ENCODE assay signal across 24 cellular contexts in genomic region chr6:125312478-125312877, GRCh38. TPM values are rescaled to one million over a fixed set of nuclear protein-coding genes. Genes with fewer than 3 reads are reported as not detected.
A peak's percentile ranks its signal among the peaks of the same experiment; 100 is the strongest.
DNase-seq lines count a peak whose midpoint lies in the region; ATAC-seq, FAIRE-seq and TF ChIP-seq lines count a peak whose summit lies in the region.
"Had no signal": no experiment of that assay in that cellular context is flagged by ENCODE, and none has a peak within 500 bp of the region (broad histone marks: within the 10 kb centered on the region; RNA-seq: fewer than 3 reads in every experiment).

No MANE protein-coding gene starts in this region.

- intact Hi-C loops in Right ventricle myocardium inferior (cut with DNase I) (loop anchor here (5.0 kb wide), 1 partner anchor 440 kb away; no protein-coding TSS in a partner anchor), left ventricle myocardium inferior (cut with micrococcal nuclease) (loop anchor here (5.0 kb wide), 2 partner anchors 440 to 455 kb away; no protein-coding TSS in a partner anchor)
- intact Hi-C loops in CD8-positive, alpha-beta T cell (cut with DNase I, micrococcal nuclease) = loop anchor here in 1 of 2 experiments (10.0 kb wide), 1 partner anchor 1812 kb away; no protein-coding TSS in a partner anchor

- no peak overlapping the region for H2AFZ ChIP-seq in H1 (ENCODE audit: low read length)
- H2AFZ ChIP-seq: GM23248 had no signal

- H3K23ac ChIP-seq in H1 (ENCODE audit: insufficient read length) = no peak overlapping the region

- H2BK15ac ChIP-seq in H1 (ENCODE audit: low read length) = no peak overlapping the region

- TF ChIP-seq CTCF in left ventricle myocardium inferior (IDR thresholded peaks at IDR 0.05; ENCODE audit: borderline replicate concordance) (no peak), H1 (IDR thresholded peaks at IDR 0.05; ENCODE audit: control extremely low read depth in 1 of 3, insufficient read depth in 1 of 3, low read depth in 1 of 3, low read length in 3 of 3) (no peak), endodermal cell (conservative IDR thresholded peaks at IDR 0.05) (no peak)
- TF ChIP-seq CTCF in CD8-positive, alpha-beta T cell (IDR thresholded peaks at IDR 0.05) = no peak

- H2BK12ac ChIP-seq in H1 (ENCODE audit: low read depth, low read length) = no peak overlapping the region

- H3K18ac ChIP-seq in H1 (ENCODE audit: extremely low read depth, low read length) = no peak overlapping the region

- no peak overlapping the region for H4K8ac ChIP-seq in H1 (ENCODE audit: extremely low read depth, insufficient read depth, low read length)

- H3K27ac Mint-ChIP-seq in CD8-positive, alpha-beta T cell = no peak overlapping the region
- no peak overlapping the region for H3K27ac Mint-ChIP-seq in endodermal cell

- no peak overlapping the region for H2AK5ac ChIP-seq in H1 (ENCODE audit: low read depth, low read length)

- no peak for TF ChIP-seq POLR2A in H1 (IDR thresholded peaks at IDR 0.05; ENCODE audit: control extremely low read depth in 1 of 2, low read depth in 2 of 2, low read length in 2 of 2)

- H3K27me3 ChIP-seq in left ventricle myocardium inferior (ENCODE audit: low read depth) (no peaks in the 10 kb centered on the region), H1 (replicated peaks in 1 of 4; ENCODE audit: control insufficient read depth in 3 of 4, extremely low read depth in 1 of 4, insufficient read depth in 3 of 4, low read length in 3 of 4) (no peaks in the 10 kb centered on the region), endodermal cell (ENCODE audit: control insufficient read depth, insufficient read depth, low read length, poor library complexity, severe bottlenecking) (peaks cover 15% of the 10 kb centered on the region)
- no peaks in the 10 kb centered on the region for H3K27me3 ChIP-seq in CD8-positive, alpha-beta T cell (ENCODE audit: insufficient read depth, low read length)

- H3K27me3 Mint-ChIP-seq in CD8-positive, alpha-beta T cell (ENCODE audit: low read depth) = peaks cover 20% of the 10 kb centered on the region
- peaks cover 14% of the 10 kb centered on the region for H3K27me3 Mint-ChIP-seq in endodermal cell (ENCODE audit: insufficient read depth)

- DNase-seq in Right ventricle myocardium inferior (ENCODE audit: missing footprints) (no peak), left ventricle myocardium inferior (no peak), M059J (ENCODE audit: low read depth) (peak; percentile 24), H1 (ENCODE audit: low read depth in 1 of 2, low spot score in 2 of 2) (no peak), renal cortical epithelial cell (ENCODE audit: low read depth) (peak; percentile 65), NCI-H1105 treated with DMSO at 0.1 percent for 48 hours (lab: John Stamatoyannopoulos, UW) (no peak), endodermal cell (no peak)
- no peak for DNase-seq in CD8-positive, alpha-beta T cell
- DNase-seq: DMS79, GM23248, KG1, MV-4-11, NCI-H1694 treated with DMSO at 0.1 percent for 48 hours, NCI-H2081 treated with DMSO at 0.1 percent for 48 hours, NCI-H345, NCI-H524 treated with DMSO at 0.1 percent for 48 hours, NCI-H82, OCI-M1, SHP77, SW 1271 had no signal

- H3K56ac ChIP-seq in H1 (replicated peaks; ENCODE audit: insufficient read length, low read depth, low read length) = no peak overlapping the region

- H3K9me3 Mint-ChIP-seq in CD8-positive, alpha-beta T cell = no peaks in the 10 kb centered on the region
- H3K9me3 Mint-ChIP-seq in endodermal cell = no peaks in the 10 kb centered on the region

- H3K4me3 ChIP-seq in left ventricle myocardium inferior = no peak overlapping the region
- no peak overlapping the region for H3K4me3 ChIP-seq in H1 (ENCODE audit: extremely low read depth in 1 of 4, insufficient read depth in 2 of 4, low read depth in 3 of 4, low read length in 4 of 4)
- H3K4me3 ChIP-seq in CD8-positive, alpha-beta T cell (ENCODE audit: low read depth, low read length) = no peak overlapping the region
- no peak overlapping the region for H3K4me3 ChIP-seq in endodermal cell (ENCODE audit: low read length)
- H3K4me3 ChIP-seq: GM23248, HAP-1, SK-N-MC had no signal

- H3K4me2 ChIP-seq in H1 (ENCODE audit: insufficient read depth in 1 of 2, low read depth in 2 of 2, low read length in 2 of 2) = no peak overlapping the region

- no peak overlapping the region for H4K5ac ChIP-seq in H1 (ENCODE audit: insufficient read length, low read depth, low read length)

- no peak overlapping the region for H2BK120ac ChIP-seq in H1 (replicated peaks; ENCODE audit: low read depth, low read length)

- H3K4me1 Mint-ChIP-seq in CD8-positive, alpha-beta T cell (ENCODE audit: low read depth) = peaks cover 2% of the 10 kb centered on the region
- H3K4me1 Mint-ChIP-seq in endodermal cell = peaks cover 2% of the 10 kb centered on the region

- H3K9me3 ChIP-seq in left ventricle myocardium inferior (replicated peaks) (no peaks in the 10 kb centered on the region), H1 (ENCODE audit: insufficient read depth in 2 of 2, low read depth in 1 of 2, low read length in 1 of 2) (no peaks in the 10 kb centered on the region), endodermal cell (ENCODE audit: control insufficient read depth, low read length) (no peaks in the 10 kb centered on the region)
- H3K9me3 ChIP-seq in CD8-positive, alpha-beta T cell (ENCODE audit: low read length) = no peaks in the 10 kb centered on the region
- H3K9me3 ChIP-seq: HAP-1 had no signal

- H4K91ac ChIP-seq in H1 (replicated peaks; ENCODE audit: insufficient read length, low read length) = no peak overlapping the region

- WGBS in H1 (ENCODE audit: extremely low coverage in 1 of 2, insufficient coverage in 1 of 2, insufficient read length in 1 of 2, insufficient replicate concordance in 2 of 2, low coverage in 1 of 2, low lambda C conversion rate in 2 of 2, missing lambda C conversion rate in 1 of 2), 2 experiments = 84% methylated on average over 2 of the region's 2 CpGs; no CpG with 5 or more reads in 1 of the 2 experiments
- WGBS in endodermal cell (ENCODE audit: insufficient coverage in 1 of 2, insufficient read length in 1 of 2), 2 experiments = 87 to 100% methylated on average over 2 of the region's 2 CpGs

- H3K4me3 Mint-ChIP-seq in CD8-positive, alpha-beta T cell = no peak overlapping the region
- no peak overlapping the region for H3K4me3 Mint-ChIP-seq in endodermal cell

- H3K36me3 ChIP-seq in left ventricle myocardium inferior (no peaks in the 10 kb centered on the region), H1 (ENCODE audit: control insufficient read depth in 2 of 4, insufficient read depth in 4 of 4, low read length in 3 of 4) (no peaks in the 10 kb centered on the region), endodermal cell (ENCODE audit: control insufficient read depth, insufficient read depth, low read length) (no peaks in the 10 kb centered on the region)
- no peaks in the 10 kb centered on the region for H3K36me3 ChIP-seq in CD8-positive, alpha-beta T cell (ENCODE audit: insufficient read depth, low read length)
- H3K36me3 ChIP-seq: HAP-1 had no signal

- no peak for FAIRE-seq in H1 (lab: Jason Lieb, UNC)
- FAIRE-seq: RCC 7860 had no signal

- H3K79me2 ChIP-seq in H1 (ENCODE audit: control insufficient read depth in 1 of 2, insufficient read depth in 2 of 2, low read length in 2 of 2) = no peaks in the 10 kb centered on the region

- POLR2A ChIA-PET in H1 (lab: Charles Lee; ENCODE audit: partially characterized antibody) = interaction anchor here (1.2 kb wide), 2 partner anchors 376 to 478 kb away, joined by 3 read pairs; no protein-coding TSS in a partner anchor
- POLR2A ChIA-PET in CD8-positive, alpha-beta T cell (lab: Charles Lee) = no interaction called here

- H4K20me1 ChIP-seq in H1 (replicated peaks in 1 of 2; ENCODE audit: control insufficient read depth in 1 of 2, insufficient read depth in 2 of 2, low read length in 2 of 2) = no peaks in the 10 kb centered on the region

- H3K23me2 ChIP-seq in H1 (ENCODE audit: low read depth, low read length) = no peaks in the 10 kb centered on the region

- no peak overlapping the region for H3K4ac ChIP-seq in H1 (replicated peaks; ENCODE audit: insufficient read length, low read depth, low read length)

- no peak overlapping the region for H3K14ac ChIP-seq in H1 (ENCODE audit: insufficient read length)

- H3K4me1 ChIP-seq in left ventricle myocardium inferior (peaks cover 19% of the 10 kb centered on the region), H1 (replicated peaks in 1 of 4; ENCODE audit: control insufficient read depth in 3 of 4, insufficient read depth in 4 of 4, low read length in 3 of 4) (peaks cover 0 to 2% (median 0%) of the 10 kb centered on the region in 4 experiments; a peak in 1 of 7 replicates), endodermal cell (ENCODE audit: control insufficient read depth, insufficient read depth, low read length) (peaks cover 2% of the 10 kb centered on the region)
- H3K4me1 ChIP-seq in CD8-positive, alpha-beta T cell (ENCODE audit: insufficient read depth, low read length) = no peaks in the 10 kb centered on the region
- H3K4me1 ChIP-seq: HAP-1 had no signal

- H3K9ac ChIP-seq in H1 (replicated peaks in 1 of 4; ENCODE audit: extremely low read depth in 1 of 4, low read depth in 3 of 4, low read length in 3 of 4) (no peak overlapping the region), endodermal cell (ENCODE audit: extremely low read depth, low read length, poor library complexity, severe bottlenecking) (no peak overlapping the region)
- H3K9ac ChIP-seq: GM23248 had no signal

- peak overlapping the region; percentile 62; the same call in 1 of the 2 replicates for H2BK5ac ChIP-seq in H1 (ENCODE audit: low read depth, low read length)

- no peak overlapping the region for H2BK20ac ChIP-seq in H1 (ENCODE audit: low read length)

- CTCF ChIA-PET in H1 (lab: Charles Lee; ENCODE audit: partially characterized antibody) = interaction anchor here (0.9 to 9.6 kb wide), 31 partner anchors 11 to 664 kb away, joined by 3 to 158 read pairs (median 4); partner anchors contain the start of genes HDDC2, HINT3 and NCOA7
- CTCF ChIA-PET in CD8-positive, alpha-beta T cell (lab: Charles Lee) = interaction anchor here (0.6 to 6.8 kb wide), 14 partner anchors 11 to 662 kb away, joined by 3 to 117 read pairs (median 4); partner anchors contain the start of genes HDDC2 and HINT3

- no peak for TF ChIP-seq RAD21 in H1 (IDR thresholded peaks at IDR 0.05 in 1 of 2, conservative IDR thresholded peaks at IDR 0.05 in 1 of 2; ENCODE audit: low read depth in 2 of 2, low read length in 2 of 2)

- H3K27ac ChIP-seq in left ventricle myocardium inferior (replicated peaks) (no peak overlapping the region), H1 (ENCODE audit: low read depth, low read length) (no peak overlapping the region), endodermal cell (ENCODE audit: low read depth, low read length) (no peak overlapping the region)
- no peak overlapping the region for H3K27ac ChIP-seq in CD8-positive, alpha-beta T cell (ENCODE audit: low read depth, low read length)
- H3K27ac ChIP-seq: C4-2B, GM23248, SK-N-MC had no signal

- no peaks in the 10 kb centered on the region for H3K79me1 ChIP-seq in H1 (ENCODE audit: low read depth, low read length)

- no peak for TF ChIP-seq EP300 in H1 (IDR thresholded peaks at IDR 0.05; ENCODE audit: borderline replicate concordance in 1 of 2, low read depth in 2 of 2, low read length in 2 of 2)

- ATAC-seq in Right ventricle myocardium inferior = peak; percentile 36
- ATAC-seq in CD8-positive, alpha-beta T cell = no peak

- H3K36me3 Mint-ChIP-seq in CD8-positive, alpha-beta T cell = no peaks in the 10 kb centered on the region
- no peaks in the 10 kb centered on the region for H3K36me3 Mint-ChIP-seq in endodermal cell (ENCODE audit: low read depth)

RNA-seq across cellular contexts. Expression of gene HDDC2, which starts 10.7 kb away (rescaled TPM):
- total RNA-seq in Right ventricle myocardium inferior = 91.6 TPM
- 87.9 TPM for total RNA-seq in left ventricle myocardium inferior
- 62.9 and 84.3 TPM in 2 replicates for total RNA-seq in M059J (2014; rRNA removed; shearing (Covaris generic))
- 86.0 and 89.3 TPM in 2 replicates for total RNA-seq in H1 (2021; fragmentation: NEBNext Ultra II Directional; extraction: Animal tissue kit (Norgen Biotek cat#: 25700))
- 96.8 and 129 TPM in 2 replicates for polyA plus RNA-seq in H1 (2011; rRNA removed)
- polyA plus RNA-seq in H1 (2011; cell fraction: cytosol; rRNA removed) = 134 TPM
- 74.7 TPM for polyA plus RNA-seq in H1 (2011; cell fraction: nucleus; rRNA removed)
- polyA plus RNA-seq in H1 (2012, experiment 1 of 2) = 79.5 to 106 TPM (median 103 TPM) in 4 replicates
- polyA plus RNA-seq in H1 (2012, experiment 2 of 2) = 19.2 TPM
- polyA plus RNA-seq in H1 (2013, experiment 1 of 2) = 59.3 TPM
- polyA plus RNA-seq in H1 (2013, experiment 2 of 2) = 63.1 TPM
- polyA minus RNA-seq in H1 (2011; rRNA and poly(A)+ RNA removed) = 45.1 and 57.3 TPM in 2 replicates
- 18.3 TPM for polyA minus RNA-seq in H1 (2011; cell fraction: cytosol; rRNA and poly(A)+ RNA removed)
- polyA minus RNA-seq in H1 (2011; cell fraction: nucleus; rRNA and poly(A)+ RNA removed) = 62.5 TPM
- 62.9 and 70.6 TPM in 2 replicates for total RNA-seq in renal cortical epithelial cell
- total RNA-seq in CD8-positive, alpha-beta T cell = 10 to 100 TPM; 16.2 to 24.9 TPM
- 100 to 1,000 TPM in 1 of 2 donors, 10 to 100 TPM in 1; 76.4 to 108 TPM for total RNA-seq in endodermal cell
- polyA plus RNA-seq in endodermal cell (2013, experiment 1 of 2) = 117 TPM
- 112 TPM for polyA plus RNA-seq in endodermal cell (2013, experiment 2 of 2)

Comparison
In these comparisons a context has a peak if more than half of its experiments do, and no peak if none do; other contexts are left out.
1. DNase-seq: peak in M059J (single experiment) and renal cortical epithelial cell (single experiment); none in Right ventricle myocardium inferior (single experiment), left ventricle myocardium inferior (single experiment), H1 (0 of 2), CD8-positive, alpha-beta T cell (0 of 7), NCI-H1105 treated with DMSO at 0.1 percent for 48 hours (single experiment) and endodermal cell (single experiment).